In genomic region chr19:38253788-38254187, GRCh38 we compare ENCODE assay signal across 15 cellular contexts. TPM values are rescaled to one million over a fixed set of nuclear protein-coding genes. Genes with fewer than 3 reads are reported as not detected.
A peak's percentile ranks its signal among the peaks of the same experiment; 100 is the strongest.
DNase-seq lines count a peak whose midpoint lies in the region; ATAC-seq and TF ChIP-seq lines count a peak whose summit lies in the region.
"Had no signal": no experiment of that assay in that cellular context is flagged by ENCODE, and none has a peak within 500 bp of the region (broad histone marks: within the 10 kb centered on the region; RNA-seq: fewer than 3 reads in every experiment).

No MANE protein-coding gene starts in this region.

- TF ChIP-seq RAD21 in IMR-90 (IDR thresholded peaks at IDR 0.05; ENCODE audit: low read length) = no peak

- in situ Hi-C loops in IMR-90 (cut with MboI; ENCODE audit: low sequenced_read_pairs) = no loop called here

- no peak overlapping the region for H2BK5ac ChIP-seq in IMR-90 (ENCODE audit: low read depth, low read length, poor library complexity, severe bottlenecking)

- H3K4me3 ChIP-seq in IMR-90 (ENCODE audit: insufficient read depth, low read depth, low read length) (no peak overlapping the region), mucosa of stomach (ENCODE audit: low read length) (no peak overlapping the region), subcutaneous abdominal adipose tissue (ENCODE audit: low read depth in 1 of 5, low read length in 5 of 5) (peak overlapping the region in 3 of 5 donors; percentile 44 to 55 (median 46))
- H3K4me3 ChIP-seq: MG63 had no signal

- H3K79me1 ChIP-seq in IMR-90 (ENCODE audit: low read depth in 1 of 2, low read length in 2 of 2) = no peaks in the 10 kb centered on the region

- H2AK9ac ChIP-seq in IMR-90 (replicated peaks; ENCODE audit: low read depth, low read length, poor library complexity) = peak overlapping the region; percentile 11

- H4K8ac ChIP-seq in IMR-90 (ENCODE audit: low read depth in 2 of 2, low read length in 2 of 2) = peak overlapping the region; percentile 83 to 98; a peak in 3 of 4 replicates

- H3K9me3 Mint-ChIP-seq in chondrocyte (ENCODE audit: low read depth) = no peaks in the 10 kb centered on the region
- H3K9me3 Mint-ChIP-seq in activated naive CD8-positive, alpha-beta T cell treated with anti-CD3 and anti-CD28 coated beads for 36 hours = no peaks in the 10 kb centered on the region
- H3K9me3 Mint-ChIP-seq: activated CD4-positive, alpha-beta memory T cell treated with anti-CD3 and anti-CD28 coated beads for 36 hours; central memory CD8-positive, alpha-beta T cell; natural killer cell treated with Interleukin-12 subunit alpha and Interleukin-12 subunit beta and Interleukin-15 and Interleukin-18, amount 100 ng/mL, for 72 hours had no signal

- H3K9me3 ChIP-seq in IMR-90 (ENCODE audit: control insufficient read depth, insufficient read depth, low read length) (no peaks in the 10 kb centered on the region), mucosa of stomach (ENCODE audit: control insufficient read depth, low read length) (no peaks in the 10 kb centered on the region), subcutaneous abdominal adipose tissue (ENCODE audit: control insufficient read depth in 5 of 5, low read length in 5 of 5) (no peaks in the 10 kb centered on the region)
- H3K9me3 ChIP-seq: MG63 had no signal

- intact Hi-C loops in IMR-90 (cut with micrococcal nuclease) = no loop called here

- no peak overlapping the region for H3K18ac ChIP-seq in IMR-90 (ENCODE audit: low read depth, low read length)

- H3K4me2 ChIP-seq in IMR-90 (ENCODE audit: low read depth, low read length) = no peak overlapping the region

- ATAC-seq in IMR-90 (ENCODE audit: low read depth) = no peak
- ATAC-seq in GM19023 (IDR thresholded peaks at IDR 0.05; ENCODE audit: unreplicated experiment) = no peak
- ATAC-seq in HG03025 (IDR thresholded peaks at IDR 0.05; ENCODE audit: low FRiP score, unreplicated experiment) = no peak
- no peak for ATAC-seq in GM21576 (IDR thresholded peaks at IDR 0.05; ENCODE audit: unreplicated experiment)
- ATAC-seq: esophagus mucosa had no signal

- H3K27me3 ChIP-seq in IMR-90 (ENCODE audit: control insufficient read depth, insufficient read depth, low read length) (no peaks in the 10 kb centered on the region; the same call in 1 of the 2 replicates), mucosa of stomach (ENCODE audit: control insufficient read depth, insufficient read depth, low read length) (peaks cover 19% of the 10 kb centered on the region), subcutaneous abdominal adipose tissue (ENCODE audit: control insufficient read depth in 5 of 5, insufficient read depth in 4 of 5, low read length in 5 of 5) (no peaks in the 10 kb centered on the region)
- H3K27me3 ChIP-seq: MG63 had no signal

- BruUV-seq in IMR-90 (replicated peaks; lab: Mats Ljungman, UMichigan) = no TSS peak

- H2AFZ ChIP-seq in IMR-90 (replicated peaks; ENCODE audit: low read length, poor library complexity) = peak overlapping the region; percentile 27

- 0 out of 2 replicates have a peak overlapping the region, but pooled peaks have one; percentile 35 for H2BK20ac ChIP-seq in IMR-90 (ENCODE audit: low read depth, low read length)

- peak overlapping the region; percentile 76 for H2AK5ac ChIP-seq in IMR-90 (ENCODE audit: low read depth, low read length)

- peak overlapping the region; percentile 55; the same call in 1 of the 2 replicates for H3K4ac ChIP-seq in IMR-90 (ENCODE audit: low read depth, low read length)

- peaks cover 3% of the 10 kb centered on the region; the same call in 1 of the 2 replicates for H3K9me1 ChIP-seq in IMR-90 (ENCODE audit: insufficient read depth, low read length)

- POLR2A ChIA-PET in IMR-90 (lab: Charles Lee; ENCODE audit: unreplicated experiment) = no interaction called here

- peak overlapping the region; percentile 95 for H3K27ac Mint-ChIP-seq in chondrocyte (ENCODE audit: unreplicated experiment)
- H3K27ac Mint-ChIP-seq in activated naive CD8-positive, alpha-beta T cell treated with anti-CD3 and anti-CD28 coated beads for 36 hours = no peak overlapping the region
- H3K27ac Mint-ChIP-seq: activated CD4-positive, alpha-beta memory T cell treated with anti-CD3 and anti-CD28 coated beads for 36 hours; natural killer cell treated with Interleukin-12 subunit alpha and Interleukin-12 subunit beta and Interleukin-15 and Interleukin-18, amount 100 ng/mL, for 72 hours had no signal

- H3K4me1 Mint-ChIP-seq in chondrocyte (ENCODE audit: low read depth) = peaks cover 68% of the 10 kb centered on the region
- peaks cover 2% of the 10 kb centered on the region for H3K4me1 Mint-ChIP-seq in activated naive CD8-positive, alpha-beta T cell treated with anti-CD3 and anti-CD28 coated beads for 36 hours
- H3K4me1 Mint-ChIP-seq: central memory CD8-positive, alpha-beta T cell had no signal

- no peak for TF ChIP-seq POLR2A in IMR-90 (IDR thresholded peaks at IDR 0.05; ENCODE audit: low read depth, low read length)

- H3K36me3 ChIP-seq in IMR-90 (ENCODE audit: control insufficient read depth, insufficient read depth, low read length) (no peaks in the 10 kb centered on the region), mucosa of stomach (ENCODE audit: control insufficient read depth, insufficient read depth, low read length) (no peaks in the 10 kb centered on the region), subcutaneous abdominal adipose tissue (ENCODE audit: control insufficient read depth in 5 of 5, insufficient read depth in 5 of 5, low read length in 5 of 5) (peaks cover 0 to 2% (median 0%) of the 10 kb centered on the region in 5 donors)
- H3K36me3 ChIP-seq: MG63 had no signal

- peak overlapping the region; percentile 32; the same call in 1 of the 2 replicates for H4K91ac ChIP-seq in IMR-90 (ENCODE audit: insufficient read depth, low read depth, low read length)

- H3K36me3 Mint-ChIP-seq in chondrocyte (ENCODE audit: low read depth) = peaks cover 7% of the 10 kb centered on the region
- no peaks in the 10 kb centered on the region for H3K36me3 Mint-ChIP-seq in activated naive CD8-positive, alpha-beta T cell treated with anti-CD3 and anti-CD28 coated beads for 36 hours
- H3K36me3 Mint-ChIP-seq: activated CD4-positive, alpha-beta memory T cell treated with anti-CD3 and anti-CD28 coated beads for 36 hours; natural killer cell treated with Interleukin-12 subunit alpha and Interleukin-12 subunit beta and Interleukin-15 and Interleukin-18, amount 100 ng/mL, for 72 hours had no signal

- H3K4me3 Mint-ChIP-seq in chondrocyte (ENCODE audit: unreplicated experiment) = peak overlapping the region; percentile 64
- H3K4me3 Mint-ChIP-seq in activated naive CD8-positive, alpha-beta T cell treated with anti-CD3 and anti-CD28 coated beads for 36 hours = no peak overlapping the region
- H3K4me3 Mint-ChIP-seq: activated CD4-positive, alpha-beta memory T cell treated with anti-CD3 and anti-CD28 coated beads for 36 hours; central memory CD8-positive, alpha-beta T cell; natural killer cell treated with Interleukin-12 subunit alpha and Interleukin-12 subunit beta and Interleukin-15 and Interleukin-18, amount 100 ng/mL, for 72 hours had no signal

- 0 out of 2 replicates have a peak overlapping the region, but pooled peaks have one; percentile 14 for H3K14ac ChIP-seq in IMR-90 (replicated peaks; ENCODE audit: low read depth, low read length)

- no peak overlapping the region for H3K23ac ChIP-seq in IMR-90 (ENCODE audit: low read depth, low read length)

- no peak overlapping the region for H3K9ac ChIP-seq in IMR-90 (ENCODE audit: low read depth, low read length)
- peak overlapping the region; percentile 55 for H3K9ac ChIP-seq in mucosa of stomach (ENCODE audit: low read length)
- peak overlapping the region in 3 of 5 donors; percentile 21 to 65 (median 45) for H3K9ac ChIP-seq in subcutaneous abdominal adipose tissue (ENCODE audit: low read length in 5 of 5)

- no peak overlapping the region for H4K5ac ChIP-seq in IMR-90 (ENCODE audit: low read depth, low read length)

- H2BK120ac ChIP-seq in IMR-90 (ENCODE audit: low read depth, low read length) = peak overlapping the region; percentile 52; the same call in 1 of the 2 replicates

- no peak overlapping the region for H3K56ac ChIP-seq in IMR-90 (ENCODE audit: extremely low read depth, insufficient read depth, low read length)

- no peaks in the 10 kb centered on the region for H3K27me3 Mint-ChIP-seq in chondrocyte (ENCODE audit: low read depth)
- H3K27me3 Mint-ChIP-seq in activated naive CD8-positive, alpha-beta T cell treated with anti-CD3 and anti-CD28 coated beads for 36 hours = peaks cover 36% of the 10 kb centered on the region

- dilution Hi-C loops in IMR-90 (cut with HindIII; ENCODE audit: low sequenced_read_pairs, unreplicated experiment) = no loop called here

- H4K20me1 ChIP-seq in IMR-90 (ENCODE audit: insufficient read depth, low read length) = no peaks in the 10 kb centered on the region

- H3K27ac ChIP-seq in IMR-90 (ENCODE audit: insufficient read depth, low read length) (no peak overlapping the region), subcutaneous abdominal adipose tissue (ENCODE audit: low read depth, low read length) (peak overlapping the region; percentile 96)
- H3K27ac ChIP-seq: C4-2B had no signal

- peak overlapping the region; percentile 71; the same call in 1 of the 3 replicates for H2BK15ac ChIP-seq in IMR-90 (ENCODE audit: low read depth, low read length)

- WGBS in IMR-90 (ENCODE audit: extremely low coverage in 2 of 2, insufficient read length in 1 of 2), 2 experiments = 90% methylated on average over 2 of the region's 5 CpGs; no CpG with 5 or more reads in 1 of the 2 experiments

- no peak for DNase-seq in IMR-90
- no peak for DNase-seq in chondrocyte (ENCODE audit: low spot score)
- no peak for DNase-seq in activated naive CD8-positive, alpha-beta T cell treated with anti-CD3 and anti-CD28 coated beads for 36 hours
- DNase-seq: activated CD4-positive, alpha-beta memory T cell treated with anti-CD3 and anti-CD28 coated beads for 36 hours; SW 1271 had no signal

- H3K4me1 ChIP-seq in IMR-90 (ENCODE audit: control insufficient read depth, insufficient read depth, low read length) (peaks cover 31% of the 10 kb centered on the region), mucosa of stomach (ENCODE audit: control insufficient read depth, insufficient read depth, low read length) (peaks cover 17% of the 10 kb centered on the region), subcutaneous abdominal adipose tissue (ENCODE audit: control insufficient read depth in 5 of 5, insufficient read depth in 5 of 5, low read length in 5 of 5) (peaks cover 7 to 64% (median 47%) of the 10 kb centered on the region in 5 donors)

- TF ChIP-seq CTCF in IMR-90 (conservative IDR thresholded peaks at IDR 0.05; ENCODE audit: low read depth, low read length) (no peak), chondrocyte (IDR thresholded peaks at IDR 0.05) (no peak)

- CTCF ChIA-PET in IMR-90 (lab: Yijun Ruan, JAX) = interaction anchor here (0.6 kb wide), 1 partner anchor 119 kb away, joined by 4 read pairs; no protein-coding TSS in a partner anchor

RNA-seq across cellular contexts. Expression of gene PPP1R14A, which starts 2.4 kb away (rescaled TPM):
- total RNA-seq in IMR-90 (2012; rRNA removed) = not detected in 2 replicates
- 0.84 and 2.0 TPM in 2 replicates for polyA plus RNA-seq in IMR-90 (2012; rRNA removed)
- 5.4 and 10.2 TPM in 2 replicates for polyA plus RNA-seq in IMR-90 (2012; cell fraction: cytosol; rRNA removed)
- 2.1 and 3.5 TPM in 2 replicates for polyA plus RNA-seq in IMR-90 (2012; cell fraction: nucleus; rRNA removed; ENCODE audit: low replicate concordance)
- 132 to 297 TPM (median 295 TPM) in 3 replicates for total RNA-seq in chondrocyte
- total RNA-seq in activated naive CD8-positive, alpha-beta T cell treated with anti-CD3 and anti-CD28 coated beads for 36 hours = not detected
- total RNA-seq: natural killer cell treated with Interleukin-12 subunit alpha and Interleukin-12 subunit beta and Interleukin-15 and Interleukin-18, amount 100 ng/mL, for 72 hours had no signal

RNA-seq across cellular contexts. Expression of gene SPINT2, which starts 10.6 kb away (rescaled TPM):
- 0.28 and 0.54 TPM in 2 replicates for total RNA-seq in IMR-90 (2012; rRNA removed)
- polyA plus RNA-seq in IMR-90 (2012; rRNA removed) = 1.2 and 2.2 TPM in 2 replicates
- polyA plus RNA-seq in IMR-90 (2012; cell fraction: cytosol; rRNA removed) = 1.2 and 1.8 TPM in 2 replicates
- 1.2 and 1.3 TPM in 2 replicates for polyA plus RNA-seq in IMR-90 (2012; cell fraction: nucleus; rRNA removed; ENCODE audit: low replicate concordance)
- total RNA-seq in chondrocyte = 21.3 to 28.0 TPM (median 26.4 TPM) in 3 replicates
- total RNA-seq in activated naive CD8-positive, alpha-beta T cell treated with anti-CD3 and anti-CD28 coated beads for 36 hours = 10 to 100 TPM; 28.2 to 31.7 TPM

RNA-seq across cellular contexts. Expression of gene DPF1, which starts 29.8 kb away (rescaled TPM):
- total RNA-seq in IMR-90 (2012; rRNA removed) = 3.2 and 4.2 TPM in 2 replicates
- 5.5 and 6.3 TPM in 2 replicates for polyA plus RNA-seq in IMR-90 (2012; rRNA removed)
- 3.5 and 3.9 TPM in 2 replicates for polyA plus RNA-seq in IMR-90 (2012; cell fraction: cytosol; rRNA removed)
- 9.4 and 15.8 TPM in 2 replicates for polyA plus RNA-seq in IMR-90 (2012; cell fraction: nucleus; rRNA removed; ENCODE audit: low replicate concordance)
- 2.1 to 4.8 TPM (median 2.4 TPM) in 3 replicates for total RNA-seq in chondrocyte
- under 1 TPM; 0.41 to 0.50 TPM for total RNA-seq in activated naive CD8-positive, alpha-beta T cell treated with anti-CD3 and anti-CD28 coated beads for 36 hours

RNA-seq across cellular contexts. Expression of gene C19orf33, which starts 50.3 kb away (rescaled TPM):
- 1.4 TPM in 1 of 2 replicates, not detected in the other for total RNA-seq in IMR-90 (2012; rRNA removed)
- 0.80 and 0.96 TPM in 2 replicates for polyA plus RNA-seq in IMR-90 (2012; rRNA removed)
- 0.44 and 3.1 TPM in 2 replicates for polyA plus RNA-seq in IMR-90 (2012; cell fraction: cytosol; rRNA removed)
- polyA plus RNA-seq in IMR-90 (2012; cell fraction: nucleus; rRNA removed; ENCODE audit: low replicate concordance) = not detected in 2 replicates
- 2.0 to 5.2 TPM (median 2.0 TPM) in 3 replicates for total RNA-seq in chondrocyte
- total RNA-seq in activated naive CD8-positive, alpha-beta T cell treated with anti-CD3 and anti-CD28 coated beads for 36 hours = not detected
- total RNA-seq: activated CD4-positive, alpha-beta memory T cell treated with anti-CD3 and anti-CD28 coated beads for 36 hours; natural killer cell treated with Interleukin-12 subunit alpha and Interleukin-12 subunit beta and Interleukin-15 and Interleukin-18, amount 100 ng/mL, for 72 hours had no signal

Comparison
In these comparisons a context has a peak if more than half of its experiments do, and no peak if none do; other contexts are left out.
1. H3K4me3 ChIP-seq: peak in subcutaneous abdominal adipose tissue (3 of 5); none in IMR-90 (single experiment) and mucosa of stomach (single experiment).
2. RNA of gene PPP1R14A, which starts 2.4 kb away (total RNA-seq): 132 to 297 TPM in chondrocyte; not detected in activated naive CD8-positive, alpha-beta T cell treated with anti-CD3 and anti-CD28 coated beads for 36 hours and not detected in IMR-90; every median in the first group is over 100 times any median in the second.
3. RNA of gene SPINT2, which starts 10.6 kb away (total RNA-seq): 28.2 to 31.7 TPM in activated naive CD8-positive, alpha-beta T cell treated with anti-CD3 and anti-CD28 coated beads for 36 hours and 21.3 to 28.0 TPM in chondrocyte; 0.28 to 0.54 TPM in IMR-90; every median in the first group is over 10 times any median in the second.